In the genomic region with DNA sequence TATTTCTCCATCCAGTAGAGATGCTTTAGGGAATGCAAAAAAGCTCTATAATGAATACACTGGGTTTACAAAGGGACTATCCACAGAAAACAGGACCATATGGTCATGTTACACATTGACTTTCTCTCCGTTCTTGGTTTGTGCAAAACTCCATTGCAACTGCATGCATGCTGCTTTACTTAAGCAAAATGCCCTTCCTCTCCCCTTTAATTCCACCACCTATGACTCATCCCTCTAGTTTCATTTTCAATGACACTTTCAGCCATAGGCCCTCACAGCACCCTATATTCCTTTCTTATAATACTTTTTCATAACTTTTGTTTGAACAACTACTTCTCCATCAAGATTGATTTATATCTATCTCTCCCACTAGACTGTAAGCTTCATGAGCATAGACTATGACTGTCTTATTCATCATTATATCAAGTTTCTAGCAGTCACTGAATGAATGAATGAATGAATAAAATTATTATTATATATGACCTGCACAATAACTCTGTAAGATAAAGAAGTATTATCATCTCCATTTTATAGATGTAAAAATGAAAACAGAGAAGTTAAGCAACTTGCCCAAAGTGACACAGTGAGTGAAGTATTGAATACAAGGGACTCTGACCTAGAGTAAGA, we compare ENCODE assay signal across 8 cellular contexts.
DNase-seq lines count a peak whose midpoint lies in the region; ATAC-seq and TF ChIP-seq lines count a peak whose summit lies in the region.

No MANE protein-coding gene starts in this region.

- H3K27me3 ChIP-seq in cardiac muscle cell (no peaks in the 10 kb centered on the region), upper lobe of right lung (no peaks in the 10 kb centered on the region)

- H3K36me3 ChIP-seq in cardiac muscle cell (no peaks in the 10 kb centered on the region), upper lobe of right lung (no peaks in the 10 kb centered on the region)

- H3K4me1 ChIP-seq in cardiac muscle cell (ENCODE audit: low read depth) = peaks cover 29% of the 10 kb centered on the region
- H3K4me1 ChIP-seq in upper lobe of right lung = peaks cover 6% of the 10 kb centered on the region

- intact Hi-C loops in Right ventricle myocardium inferior (cut with DNase I) (no loop called here), upper lobe of right lung (cut with DNase I) (no loop called here)

- TF ChIP-seq CTCF in cardiac muscle cell (IDR thresholded peaks at IDR 0.05; ENCODE audit: low read depth, low read length) (no peak), upper lobe of right lung (IDR thresholded peaks at IDR 0.05) (no peak)

- peak in 1 of 2 donors; percentile 63 for DNase-seq in cardiac muscle cell (ENCODE audit: low read depth in 1 of 2, low spot score in 1 of 2)
- no peak for DNase-seq in Right ventricle myocardium inferior (ENCODE audit: missing footprints)
- DNase-seq in amniotic epithelial cell (ENCODE audit: low read depth) = peak; percentile 50
- no peak for DNase-seq in upper lobe of right lung
- no peak for DNase-seq in epidermal melanocyte (ENCODE audit: insufficient read length, low spot score)
- no peak for DNase-seq in NCI-H146 (lab: John Stamatoyannopoulos, UW)
- no peak for DNase-seq in 8988T

- H3K9me3 ChIP-seq in cardiac muscle cell (ENCODE audit: low read depth) (no peaks in the 10 kb centered on the region), upper lobe of right lung (no peaks in the 10 kb centered on the region)

- H3K4me3 ChIP-seq in cardiac muscle cell (no peak overlapping the region), upper lobe of right lung (no peak overlapping the region)

- H3K27ac ChIP-seq in cardiac muscle cell = peak overlapping the region; percentile 81
- no peak overlapping the region for H3K27ac ChIP-seq in upper lobe of right lung

- ATAC-seq in Right ventricle myocardium inferior (no peak), HG03103 (IDR thresholded peaks at IDR 0.05; ENCODE audit: low read depth, unreplicated experiment) (peak; percentile 89), upper lobe of right lung (peak; percentile 34)
